Comparison of ENCODE assay signal across 8 cellular contexts in the genomic region with DNA sequence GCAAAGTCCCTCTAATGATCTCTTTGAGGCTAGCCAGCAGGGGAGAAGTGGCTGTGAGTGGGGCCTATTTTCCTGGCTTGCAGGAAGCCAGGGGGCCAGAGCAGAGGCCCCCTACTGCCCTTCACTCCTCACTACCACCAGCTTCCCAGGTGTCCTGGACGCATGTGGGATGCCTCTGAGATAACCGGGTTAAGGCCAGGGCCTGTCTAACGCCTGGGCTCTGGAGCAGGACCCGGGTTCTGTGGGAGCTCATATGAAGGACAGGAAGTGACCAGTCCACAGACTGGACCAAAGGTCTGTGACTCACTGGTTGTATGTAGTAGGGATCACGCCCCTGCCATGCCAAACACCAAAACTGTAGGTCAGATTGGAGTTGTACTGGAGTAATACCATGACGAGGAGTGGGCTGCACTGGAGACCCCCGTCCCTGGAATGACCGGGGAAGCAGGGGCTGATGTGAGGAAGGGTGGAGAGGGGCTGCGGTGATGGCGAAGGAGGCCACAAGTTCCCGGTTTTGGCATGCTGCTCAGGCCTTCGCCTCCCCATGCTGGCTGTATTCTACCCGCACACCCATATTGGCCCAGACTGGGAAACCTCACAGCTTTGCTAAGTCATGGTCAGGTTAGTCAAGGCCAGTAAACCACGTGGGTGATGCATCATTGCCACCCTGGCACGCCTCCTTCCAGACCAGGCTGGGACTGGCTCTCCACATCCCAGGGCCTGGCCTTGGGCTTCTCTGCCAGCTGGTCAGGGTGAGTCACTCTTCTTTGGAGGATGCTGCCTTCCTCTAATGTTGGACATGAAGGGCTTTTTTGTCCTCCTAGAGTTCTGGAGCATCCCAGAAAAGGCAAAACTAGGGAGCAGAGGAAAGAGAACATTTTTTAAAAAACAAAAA. TPM values are rescaled to one million over a fixed set of nuclear protein-coding genes. Genes with fewer than 3 reads are reported as not detected.
DNase-seq lines count a peak whose midpoint lies in the region; ATAC-seq, FAIRE-seq and TF ChIP-seq lines count a peak whose summit lies in the region.

No MANE protein-coding gene starts in this region.

- no peaks in the 10 kb centered on the region for H3K9me3 Mint-ChIP-seq in MCF 10A (ENCODE audit: unreplicated experiment)

- H3K4me3 ChIP-seq in breast epithelium = no peak overlapping the region
- H3K4me3 ChIP-seq in ascending aorta = no peak overlapping the region
- no peak overlapping the region for H3K4me3 ChIP-seq in kidney (ENCODE audit: low read length in 2 of 2)
- H3K4me3 ChIP-seq in aorta (ENCODE audit: low read length in 2 of 2) = no peak overlapping the region

- peaks cover 6% of the 10 kb centered on the region for H3K36me3 Mint-ChIP-seq in MCF 10A (ENCODE audit: insufficient read depth, unreplicated experiment)

- peak overlapping the region; percentile 98 for H3K27ac Mint-ChIP-seq in MCF 10A (ENCODE audit: low read depth, unreplicated experiment)

- POLR2A ChIA-PET in MCF 10A (lab: Yijun Ruan, JAX) = interaction anchor here (0.6 to 2.1 kb wide), 11 partner anchors 8 to 583 kb away, joined by 3 to 15 read pairs (median 5); a partner anchor contains a TSS

- ATAC-seq in aorta (ENCODE audit: low FRiP score) (peak; percentile 81), GM21786 (IDR thresholded peaks at IDR 0.05; ENCODE audit: unreplicated experiment) (no peak), HG02973 (IDR thresholded peaks at IDR 0.05; ENCODE audit: unreplicated experiment) (no peak), GM18861 (IDR thresholded peaks at IDR 0.05; ENCODE audit: unreplicated experiment) (no peak)

- peaks cover 26% of the 10 kb centered on the region for H3K4me1 Mint-ChIP-seq in MCF 10A (ENCODE audit: insufficient read depth, unreplicated experiment)

- DNase-seq in MCF 10A (ENCODE audit: unreplicated experiment) (peak; percentile 99), breast epithelium (ENCODE audit: low spot score in 2 of 2) (no peak), ascending aorta (ENCODE audit: low spot score in 2 of 2) (peak; percentile 86 to 95), kidney (peak; percentile 82), aorta (peak; percentile 92 to 96)

- WGBS in aorta, 2 donors = 71 to 79% methylated on average over 15 of the region's 15 CpGs

- FAIRE-seq in kidney (lab: Jason Lieb, UNC) = no peak

- H3K9me3 ChIP-seq in breast epithelium = no peaks in the 10 kb centered on the region
- H3K9me3 ChIP-seq in ascending aorta = no peaks in the 10 kb centered on the region
- no peaks in the 10 kb centered on the region for H3K9me3 ChIP-seq in kidney (ENCODE audit: control insufficient read depth in 1 of 2, low read length in 2 of 2)
- no peaks in the 10 kb centered on the region for H3K9me3 ChIP-seq in aorta (ENCODE audit: control insufficient read depth, low read length)

- H3K27me3 ChIP-seq in breast epithelium = no peaks in the 10 kb centered on the region
- no peaks in the 10 kb centered on the region for H3K27me3 ChIP-seq in ascending aorta
- H3K27me3 ChIP-seq in aorta (ENCODE audit: control insufficient read depth in 1 of 2, insufficient read depth in 2 of 2, low read length in 1 of 2) = no peaks in the 10 kb centered on the region

- H3K9ac ChIP-seq in kidney (ENCODE audit: low read length in 2 of 2) = no peak overlapping the region

- intact Hi-C loops in MCF 10A (cut with micrococcal nuclease) = loop anchor here (10.0 kb wide), 1 partner anchor 61 kb away; a partner anchor contains a TSS
- intact Hi-C loops in breast epithelium (cut with DNase I; ENCODE audit: low total_unique reads) = no loop called here
- intact Hi-C loops in ascending aorta (cut with DNase I) = no loop called here
- intact Hi-C loops in kidney (cut with DNase I) = no loop called here
- intact Hi-C loops in aorta (cut with DNase I) = no loop called here

- CTCF ChIA-PET in MCF 10A (lab: Yijun Ruan, JAX) = interaction anchor here (0.7 to 1.2 kb wide), 8 partner anchors 10 to 166 kb away, joined by 3 to 8 read pairs (median 3); no protein-coding TSS in a partner anchor

- H3K27ac ChIP-seq in breast epithelium = no peak overlapping the region
- peak overlapping the region; percentile 81 for H3K27ac ChIP-seq in ascending aorta
- H3K27ac ChIP-seq in kidney (ENCODE audit: low read depth in 2 of 2, low read length in 2 of 2) = no peak overlapping the region
- H3K27ac ChIP-seq in aorta (ENCODE audit: low read depth in 1 of 2, low read length in 2 of 2) = peak overlapping the region; percentile 11 to 33

- H3K4me1 ChIP-seq in breast epithelium (no peaks in the 10 kb centered on the region), ascending aorta (peaks cover 3 to 9% of the 10 kb centered on the region in 2 donors), kidney (ENCODE audit: control insufficient read depth in 1 of 2, insufficient read depth in 1 of 2, low read depth in 1 of 2, low read length in 2 of 2) (no peaks in the 10 kb centered on the region), aorta (ENCODE audit: control insufficient read depth in 1 of 2, insufficient read depth in 2 of 2, low read length in 2 of 2) (no peaks in the 10 kb centered on the region)

- no peaks in the 10 kb centered on the region for H3K36me3 ChIP-seq in breast epithelium
- H3K36me3 ChIP-seq in ascending aorta = no peaks in the 10 kb centered on the region
- no peaks in the 10 kb centered on the region for H3K36me3 ChIP-seq in kidney (ENCODE audit: control insufficient read depth in 1 of 2, insufficient read depth in 2 of 2, low read length in 2 of 2)
- no peaks in the 10 kb centered on the region for H3K36me3 ChIP-seq in aorta (ENCODE audit: control insufficient read depth in 1 of 2, insufficient read depth in 2 of 2, low read length in 1 of 2)

- TF ChIP-seq POLR2A in breast epithelium (IDR thresholded peaks at IDR 0.05) = no peak

- BruUV-seq in MCF 10A (replicated peaks; lab: Mats Ljungman, UMichigan) = TSS peak; percentile 92

- no peak overlapping the region for H3K4me3 Mint-ChIP-seq in MCF 10A (ENCODE audit: unreplicated experiment)

- no peaks in the 10 kb centered on the region for H3K27me3 Mint-ChIP-seq in MCF 10A (ENCODE audit: insufficient read depth, unreplicated experiment)

- TF ChIP-seq CTCF in MCF 10A (IDR thresholded peaks at IDR 0.05; ENCODE audit: unreplicated experiment) (no peak), breast epithelium (IDR thresholded peaks at IDR 0.05) (no peak), ascending aorta (IDR thresholded peaks at IDR 0.05) (no peak), kidney (IDR thresholded peaks at IDR 0.05; ENCODE audit: borderline replicate concordance, extremely low read depth, insufficient read depth) (no peak)

RNA-seq across cellular contexts. Expression of a gene that starts 47.1 kb away (rescaled TPM):
- total RNA-seq in MCF 10A (2022) (56.1 and 78.8 TPM in 2 replicates), breast epithelium (100 to 1,000 TPM in 1 of 3 donors, 10 to 100 TPM in 2; 79.6 to 107 (median 88.0) TPM), ascending aorta (114 TPM), kidney (102 TPM), aorta (10 to 100 TPM; 73.0 to 95.0 TPM)
- polyA plus RNA-seq in kidney (ENCODE audit: insufficient read depth, low read depth, low replicate concordance) (163 TPM), aorta (100 to 1,000 TPM; 140 to 158 TPM)

RNA-seq across cellular contexts. Expression of a gene that starts 54.0 kb away (rescaled TPM):
- total RNA-seq in MCF 10A (2022) = 38.2 and 45.5 TPM in 2 replicates
- 10 to 100 TPM; 32.3 to 62.9 (median 55.4) TPM for total RNA-seq in breast epithelium
- total RNA-seq in ascending aorta = 52.5 TPM
- total RNA-seq in kidney = 46.4 TPM
- 48.2 TPM for polyA plus RNA-seq in kidney (ENCODE audit: insufficient read depth, low read depth, low replicate concordance)
- total RNA-seq in aorta = 10 to 100 TPM; 20.1 to 21.9 TPM
- 10 to 100 TPM; 34.7 to 37.4 TPM for polyA plus RNA-seq in aorta

Comparison
In these comparisons a context has a peak if more than half of its experiments do, and no peak if none do; other contexts are left out.
1. DNase-seq: peak in MCF 10A (single experiment), ascending aorta (2 of 2), kidney (single experiment) and aorta (2 of 2); none in breast epithelium (0 of 2).
2. H3K27ac ChIP-seq: peak in ascending aorta (2 of 2) and aorta (2 of 2); none in breast epithelium (0 of 2) and kidney (0 of 2).